ENCODE assay signal across 7 cellular contexts in genomic region chrX:117002981-117003380, GRCh38.
"Had no signal": no experiment of that assay in that cellular context is flagged by ENCODE, and none has a peak within 500 bp of the region (broad histone marks: within the 10 kb centered on the region; RNA-seq: fewer than 3 reads in every experiment).

No MANE protein-coding gene starts in this region.

- H3K4me3 ChIP-seq: GM23338, K562 had no signal

- H3K27ac Mint-ChIP-seq: GM23338, H9 had no signal

- H3K4me2 ChIP-seq: GM23338 had no signal

- ATAC-seq: GM23338, K562 had no signal

- H3K27ac ChIP-seq: HL-60 had no signal

- H2AFZ ChIP-seq: GM23338 had no signal

- H3K4me1 Mint-ChIP-seq: GM23338, H9 had no signal

- H3K4me3 Mint-ChIP-seq: GM23338, H9 had no signal

- H3K9me3 Mint-ChIP-seq: GM23338 had no signal

- DNase-seq: H9, HCEC 1CT, IMR-90, KG1 had no signal
